26 cellular contexts compared by ENCODE assay signal in genomic region chr10:14859775-14860174, GRCh38. TPM values are rescaled to one million over a fixed set of nuclear protein-coding genes. Genes with fewer than 3 reads are reported as not detected.
A peak's percentile ranks its signal among the peaks of the same experiment; 100 is the strongest.
DNase-seq lines count a peak whose midpoint lies in the region; ATAC-seq and TF ChIP-seq lines count a peak whose summit lies in the region.
"Had no signal": no experiment of that assay in that cellular context is flagged by ENCODE, and none has a peak within 500 bp of the region (broad histone marks: within the 10 kb centered on the region; RNA-seq: fewer than 3 reads in every experiment).

No MANE protein-coding gene starts in this region.

- H3K4me3 ChIP-seq in CD8-positive, alpha-beta T cell (ENCODE audit: low read depth, low read length): no peak overlapping the region
- no peak overlapping the region for H3K4me3 ChIP-seq in HEK293 (ENCODE audit: low read depth, low read length)
- no peak overlapping the region for H3K4me3 ChIP-seq in adipocyte (ENCODE audit: low read length)
- no peak overlapping the region for H3K4me3 ChIP-seq in mesenchymal stem cell (ENCODE audit: insufficient read depth in 1 of 2, low read depth in 1 of 2, low read length in 2 of 2)
- H3K4me3 ChIP-seq: BLaER1 treated with 17β-estradiol and CSF1 and Interleukin-3, amounts not matched to agents 10 nM and 100 nM; cardiac muscle cell; colonic mucosa; left lung; uterus had no signal

- no peak overlapping the region for H4K91ac ChIP-seq in mesenchymal stem cell (ENCODE audit: low read length)

- H3K27ac Mint-ChIP-seq in CD8-positive, alpha-beta T cell: peak overlapping the region; percentile 27
- peak overlapping the region in 2 of 10 donors; percentile 12 to 44 for H3K27ac Mint-ChIP-seq in naive thymus-derived CD8-positive, alpha-beta T cell
- H3K27ac Mint-ChIP-seq: activated naive CD8-positive, alpha-beta T cell treated with anti-CD3 and anti-CD28 coated beads for 36 hours; T-cell had no signal

- H2BK12ac ChIP-seq in mesenchymal stem cell (ENCODE audit: low read length in 2 of 2): no peak overlapping the region

- no peak overlapping the region for H3K18ac ChIP-seq in mesenchymal stem cell (ENCODE audit: low read depth in 1 of 2, low read length in 2 of 2)

- no peak overlapping the region for H3K14ac ChIP-seq in mesenchymal stem cell (ENCODE audit: low read length in 2 of 2)

- DNase-seq in CD8-positive, alpha-beta T cell: no peak
- DNase-seq in adipocyte (ENCODE audit: low read depth) (peak; percentile 54), mesenchymal stem cell (no peak), NCI-H69 (lab: John Stamatoyannopoulos, UW) (no peak)
- no peak for DNase-seq in naive thymus-derived CD8-positive, alpha-beta T cell
- DNase-seq: ACHN; activated CD4-positive, alpha-beta T cell treated with anti-CD3 and anti-CD28 coated beads, Interleukin-2, amount 10 ng/mL, durations not matched to agents 7 days and 5 days; activated effector memory CD4-positive, alpha-beta T cell treated with Interleukin-2 at 50 U/mL for 16 hours; activated naive CD8-positive, alpha-beta T cell treated with anti-CD3 and anti-CD28 coated beads for 36 hours; aorta; colonic mucosa; effector CD4-positive, alpha-beta T cell; KG1; left lung; NCI-H748 treated with DMSO at 0.1 percent for 48 hours; right cardiac atrium; stimulated activated CD8-positive, alpha-beta memory T cell treated with anti-CD3 and anti-CD28 coated beads, Interleukin-4, amount 100 ng/mL, for 48 hours; stimulated activated naive CD8-positive, alpha-beta T cell treated with anti-CD3 and anti-CD28 coated beads, Interleukin-15, amount 100 ng/mL, for 72 hours; T-cell; uterus had no signal

- H3K4me2 ChIP-seq in mesenchymal stem cell (ENCODE audit: low read length, poor library complexity, severe bottlenecking): no peak overlapping the region

- H2AK5ac ChIP-seq in mesenchymal stem cell (ENCODE audit: low read length, severe bottlenecking): no peak overlapping the region

- no peak overlapping the region for H2BK15ac ChIP-seq in mesenchymal stem cell (ENCODE audit: low read depth, poor library complexity, severe bottlenecking)

- no peak overlapping the region for H4K8ac ChIP-seq in mesenchymal stem cell (ENCODE audit: low read length)

- no peak for TF ChIP-seq CTCF in CD8-positive, alpha-beta T cell (IDR thresholded peaks at IDR 0.05)
- no peak for TF ChIP-seq CTCF in HEK293 (tag by site-specific recombination; IDR thresholded peaks at IDR 0.05)

- H3K36me3 ChIP-seq in CD8-positive, alpha-beta T cell (ENCODE audit: insufficient read depth, low read length): no peaks in the 10 kb centered on the region
- peaks cover 28 to 57% of the 10 kb centered on the region in 2 experiments for H3K36me3 ChIP-seq in HEK293 (ENCODE audit: control insufficient read depth in 2 of 2, insufficient read depth in 1 of 2, low read length in 2 of 2)
- H3K36me3 ChIP-seq in adipocyte (ENCODE audit: control insufficient read depth, insufficient read depth, low read length, severe bottlenecking): peaks cover 46% of the 10 kb centered on the region
- H3K36me3 ChIP-seq in mesenchymal stem cell (ENCODE audit: control insufficient read depth in 1 of 2, insufficient read depth in 2 of 2, low read depth in 1 of 2, low read length in 2 of 2): peaks cover 18 to 70% of the 10 kb centered on the region in 2 experiments
- H3K36me3 ChIP-seq: colonic mucosa, uterus had no signal

- H3K4ac ChIP-seq in mesenchymal stem cell (ENCODE audit: low read depth in 1 of 2, low read length in 2 of 2): no peak overlapping the region

- H3K27ac ChIP-seq in CD8-positive, alpha-beta T cell (ENCODE audit: low read depth, low read length): no peak overlapping the region
- H3K27ac ChIP-seq in HEK293 (ENCODE audit: extremely low read depth, low read depth, low read length): no peak overlapping the region
- H3K27ac ChIP-seq in mesenchymal stem cell (ENCODE audit: low read length, poor library complexity, severe bottlenecking): no peak overlapping the region
- H3K27ac ChIP-seq: BLaER1 treated with 17β-estradiol and CSF1 and Interleukin-3, amounts not matched to agents 10 nM and 100 nM; cardiac muscle cell; left lung; uterus had no signal

- no peak overlapping the region for H2AFZ ChIP-seq in mesenchymal stem cell (ENCODE audit: low read depth, low read length)

- no peak for ATAC-seq in CD8-positive, alpha-beta T cell
- no peak for ATAC-seq in HG03521 (IDR thresholded peaks at IDR 0.05; ENCODE audit: unreplicated experiment)
- no peak for ATAC-seq in naive thymus-derived CD8-positive, alpha-beta T cell
- ATAC-seq: left lung; right cardiac atrium; stimulated activated naive CD8-positive, alpha-beta T cell treated with anti-CD3 and anti-CD28 coated beads, Interleukin-15, amount 100 ng/mL, for 72 hours; T-cell; WTC11 had no signal

- intact Hi-C loops in CD8-positive, alpha-beta T cell (cut with DNase I, micrococcal nuclease): no loop called here

- H3K4me3 Mint-ChIP-seq in CD8-positive, alpha-beta T cell: no peak overlapping the region
- H3K4me3 Mint-ChIP-seq in naive thymus-derived CD8-positive, alpha-beta T cell: no peak overlapping the region
- H3K4me3 Mint-ChIP-seq: activated CD4-positive, alpha-beta T cell treated with anti-CD3 and anti-CD28 coated beads, Interleukin-2, amount 10 ng/mL, durations not matched to agents 7 days and 5 days; activated naive CD8-positive, alpha-beta T cell treated with anti-CD3 and anti-CD28 coated beads for 36 hours; stimulated activated naive CD8-positive, alpha-beta T cell treated with anti-CD3 and anti-CD28 coated beads, Interleukin-15, amount 100 ng/mL, for 72 hours; T-cell; WTC11 had no signal

- H3K9ac ChIP-seq in adipocyte (ENCODE audit: low read length) (no peak overlapping the region), mesenchymal stem cell (ENCODE audit: low read length) (peak overlapping the region; percentile 30)

- peaks cover 2% of the 10 kb centered on the region for H3K4me1 Mint-ChIP-seq in CD8-positive, alpha-beta T cell (ENCODE audit: low read depth)
- peaks cover 0 to 9% (median 4%) of the 10 kb centered on the region in 4 donors for H3K4me1 Mint-ChIP-seq in naive thymus-derived CD8-positive, alpha-beta T cell
- H3K4me1 Mint-ChIP-seq: activated CD4-positive, alpha-beta T cell treated with anti-CD3 and anti-CD28 coated beads, Interleukin-2, amount 10 ng/mL, durations not matched to agents 7 days and 5 days; activated naive CD8-positive, alpha-beta T cell treated with anti-CD3 and anti-CD28 coated beads for 36 hours; stimulated activated naive CD8-positive, alpha-beta T cell treated with anti-CD3 and anti-CD28 coated beads, Interleukin-15, amount 100 ng/mL, for 72 hours; WTC11 had no signal

- no peaks in the 10 kb centered on the region for H3K27me3 ChIP-seq in CD8-positive, alpha-beta T cell (ENCODE audit: insufficient read depth, low read length)
- H3K27me3 ChIP-seq in adipocyte (replicated peaks; ENCODE audit: control insufficient read depth, insufficient read depth, low read length) (no peaks in the 10 kb centered on the region), mesenchymal stem cell (ENCODE audit: control insufficient read depth in 1 of 2, insufficient read depth in 1 of 2, low read length in 2 of 2) (no peaks in the 10 kb centered on the region)
- H3K27me3 ChIP-seq: BLaER1 treated with 17β-estradiol and CSF1 and Interleukin-3, amounts not matched to agents 10 nM and 100 nM; cardiac muscle cell; colonic mucosa; left lung; uterus had no signal

- H3K27me3 Mint-ChIP-seq in CD8-positive, alpha-beta T cell (ENCODE audit: low read depth): no peaks in the 10 kb centered on the region
- H3K27me3 Mint-ChIP-seq in naive thymus-derived CD8-positive, alpha-beta T cell: no peaks in the 10 kb centered on the region
- H3K27me3 Mint-ChIP-seq: activated CD4-positive, alpha-beta T cell treated with anti-CD3 and anti-CD28 coated beads, Interleukin-2, amount 10 ng/mL, durations not matched to agents 7 days and 5 days; activated naive CD8-positive, alpha-beta T cell treated with anti-CD3 and anti-CD28 coated beads for 36 hours; stimulated activated naive CD8-positive, alpha-beta T cell treated with anti-CD3 and anti-CD28 coated beads, Interleukin-15, amount 100 ng/mL, for 72 hours; T-cell had no signal

- no peak overlapping the region for H3K23ac ChIP-seq in mesenchymal stem cell (ENCODE audit: low read length in 2 of 2)

- POLR2A ChIA-PET in CD8-positive, alpha-beta T cell (lab: Charles Lee): interaction anchor here (0.7 kb wide), 1 partner anchor 21 kb away, joined by 4 read pairs; no protein-coding TSS in a partner anchor
- POLR2A ChIA-PET in HEK293 (lab: Yijun Ruan, JAX): no interaction called here
- POLR2A ChIA-PET in naive thymus-derived CD8-positive, alpha-beta T cell (lab: Charles Lee): interaction anchor here (1.3 kb wide), 1 partner anchor 10 kb away, joined by 3 read pairs; no protein-coding TSS in a partner anchor

- CTCF ChIA-PET in CD8-positive, alpha-beta T cell (lab: Charles Lee): no interaction called here
- CTCF ChIA-PET in HEK293 (lab: Yijun Ruan, JAX): interaction anchor here (0.6 kb wide), 1 partner anchor 445 kb away, joined by 3 read pairs; no protein-coding TSS in a partner anchor

- H3K4me1 ChIP-seq in CD8-positive, alpha-beta T cell (ENCODE audit: insufficient read depth, low read length): no peaks in the 10 kb centered on the region
- no peaks in the 10 kb centered on the region for H3K4me1 ChIP-seq in HEK293 (ENCODE audit: control insufficient read depth, insufficient read depth, low read length)
- peaks cover 10% of the 10 kb centered on the region for H3K4me1 ChIP-seq in adipocyte (ENCODE audit: control insufficient read depth, insufficient read depth, low read length)
- H3K4me1 ChIP-seq in mesenchymal stem cell (ENCODE audit: control insufficient read depth, insufficient read depth, low read depth, low read length): no peaks in the 10 kb centered on the region
- H3K4me1 ChIP-seq: uterus had no signal

- H3K9me3 ChIP-seq in CD8-positive, alpha-beta T cell (ENCODE audit: low read length): no peaks in the 10 kb centered on the region
- no peaks in the 10 kb centered on the region for H3K9me3 ChIP-seq in HEK293 (ENCODE audit: control insufficient read depth, insufficient read depth, low read depth, low read length)
- H3K9me3 ChIP-seq in adipocyte (ENCODE audit: control insufficient read depth, low read length): no peaks in the 10 kb centered on the region
- H3K9me3 ChIP-seq in mesenchymal stem cell (ENCODE audit: control insufficient read depth, low read length): no peaks in the 10 kb centered on the region
- H3K9me3 ChIP-seq: BLaER1 treated with 17β-estradiol and CSF1 and Interleukin-3, amounts not matched to agents 10 nM and 100 nM; colonic mucosa; left lung; uterus had no signal

- H2BK120ac ChIP-seq in mesenchymal stem cell (ENCODE audit: low read depth, low read length): no peak overlapping the region

- H3K9me3 Mint-ChIP-seq in CD8-positive, alpha-beta T cell: no peaks in the 10 kb centered on the region
- H3K9me3 Mint-ChIP-seq in naive thymus-derived CD8-positive, alpha-beta T cell: no peaks in the 10 kb centered on the region
- H3K9me3 Mint-ChIP-seq: activated CD4-positive, alpha-beta T cell treated with anti-CD3 and anti-CD28 coated beads, Interleukin-2, amount 10 ng/mL, durations not matched to agents 7 days and 5 days; activated naive CD8-positive, alpha-beta T cell treated with anti-CD3 and anti-CD28 coated beads for 36 hours; stimulated activated naive CD8-positive, alpha-beta T cell treated with anti-CD3 and anti-CD28 coated beads, Interleukin-15, amount 100 ng/mL, for 72 hours; T-cell; WTC11 had no signal

- H2BK5ac ChIP-seq in mesenchymal stem cell (ENCODE audit: low read depth, low read length, poor library complexity, severe bottlenecking): no peak overlapping the region

- peaks cover 73% of the 10 kb centered on the region for H3K36me3 Mint-ChIP-seq in CD8-positive, alpha-beta T cell
- H3K36me3 Mint-ChIP-seq in naive thymus-derived CD8-positive, alpha-beta T cell: peaks cover 0 to 65% (median 13%) of the 10 kb centered on the region in 3 donors

- H3K79me1 ChIP-seq in mesenchymal stem cell (replicated peaks; ENCODE audit: low read length, poor library complexity, severe bottlenecking): peaks cover 9% of the 10 kb centered on the region

RNA-seq across cellular contexts. Expression of gene SUV39H2, which starts 18.9 kb away (rescaled TPM):
- 1 to 10 TPM; 2.6 to 3.1 TPM for total RNA-seq in CD8-positive, alpha-beta T cell
- 7.4 TPM for polyA plus RNA-seq in mesenchymal stem cell (2013, experiment 1 of 2)
- 8.9 TPM for polyA plus RNA-seq in mesenchymal stem cell (2013, experiment 2 of 2)
- total RNA-seq in naive thymus-derived CD8-positive, alpha-beta T cell: 1 to 10 TPM; 3.9 to 4.4 TPM
- polyA plus RNA-seq in naive thymus-derived CD8-positive, alpha-beta T cell: 1 to 10 TPM; 2.8 to 8.6 (median 3.7) TPM

RNA-seq across cellular contexts. Expression of gene HSPA14, which starts 21.7 kb away (rescaled TPM):
- 10 to 100 TPM; 37.7 to 37.8 TPM for total RNA-seq in CD8-positive, alpha-beta T cell
- 11.4 TPM for polyA plus RNA-seq in mesenchymal stem cell (2013, experiment 1 of 2)
- polyA plus RNA-seq in mesenchymal stem cell (2013, experiment 2 of 2): 11.7 TPM
- total RNA-seq in naive thymus-derived CD8-positive, alpha-beta T cell: 10 to 100 TPM; 16.7 to 18.1 TPM
- polyA plus RNA-seq in naive thymus-derived CD8-positive, alpha-beta T cell: 10 to 100 TPM; 15.1 to 18.9 (median 17.6) TPM

RNA-seq across cellular contexts. Expression of gene MSANTD7, which starts 21.7 kb away (rescaled TPM):
- 10 to 100 TPM; 20.2 to 22.3 TPM for total RNA-seq in CD8-positive, alpha-beta T cell
- polyA plus RNA-seq in mesenchymal stem cell (2013, experiment 1 of 2): 9.5 TPM
- polyA plus RNA-seq in mesenchymal stem cell (2013, experiment 2 of 2): 9.3 TPM
- total RNA-seq in naive thymus-derived CD8-positive, alpha-beta T cell: 10 to 100 TPM; 13.6 to 15.3 TPM
- polyA plus RNA-seq in naive thymus-derived CD8-positive, alpha-beta T cell: 1 to 10 TPM; 4.6 to 9.9 (median 9.2) TPM

RNA-seq across cellular contexts. Expression of gene CDNF, which starts 21.9 kb away (rescaled TPM):
- 1 to 10 TPM; 2.3 to 2.5 TPM for total RNA-seq in CD8-positive, alpha-beta T cell
- polyA plus RNA-seq in mesenchymal stem cell (2013, experiment 1 of 2): 0.99 TPM
- 0.89 TPM for polyA plus RNA-seq in mesenchymal stem cell (2013, experiment 2 of 2)
- 1 to 10 TPM; 4.9 to 6.2 TPM for total RNA-seq in naive thymus-derived CD8-positive, alpha-beta T cell
- polyA plus RNA-seq in naive thymus-derived CD8-positive, alpha-beta T cell: 1 to 10 TPM; 1.4 to 2.6 (median 2.2) TPM
- total RNA-seq: glomerular endothelial cell had no signal
